In genomic region chr17:18932360-18933055, GRCh38 we compare ENCODE assay signal across 1 cellular context.
TF ChIP-seq lines count a peak whose summit lies in the region.

No MANE protein-coding gene starts in this region.

TF ChIP-seq in HEK293, 187 proteins besides CTCF, POLR2A, EP300 and RAD21 (continued from another document):
- TF ChIP-seq PRDM4 (tag by site-specific recombination; IDR thresholded peaks at IDR 0.05) (no peak), MEIS1 (CRISPR knock-in tag; IDR thresholded peaks at IDR 0.05; ENCODE audit: borderline replicate concordance) (no peak), ZNF549 (tag by site-specific recombination; IDR thresholded peaks at IDR 0.05) (no peak), ZNF280C (tag by site-specific recombination; IDR thresholded peaks at IDR 0.05) (no peak)
TF ChIP-seq in HEK293: peak in this region for 2.
